Comparison of ENCODE assay signal across 8 cellular contexts in genomic region chr22:18024956-18025720, GRCh38. TPM values are rescaled to one million over a fixed set of nuclear protein-coding genes. Genes with fewer than 3 reads are reported as not detected.
A peak's percentile ranks its signal among the peaks of the same experiment; 100 is the strongest.
DNase-seq lines count a peak whose midpoint lies in the region; ATAC-seq and TF ChIP-seq lines count a peak whose summit lies in the region.

No MANE protein-coding gene starts in this region.

- CTCF ChIA-PET in activated CD8-positive, alpha-beta T cell treated with anti-CD3 and anti-CD28 coated beads for 36 hours (lab: Charles Lee), result interaction anchor here (0.7 to 4.7 kb wide), 13 partner anchors 15 to 289 kb away, joined by 3 to 31 read pairs (median 3); no protein-coding TSS in a partner anchor

- H3K9me3 ChIP-seq in iPS-15b (ENCODE audit: control insufficient read depth, insufficient read depth, low read length) (no peaks in the 10 kb centered on the region), stomach (no peaks in the 10 kb centered on the region)

- H3K36me3 ChIP-seq in iPS-15b (ENCODE audit: control insufficient read depth, insufficient read depth, low read length) (no peaks in the 10 kb centered on the region), stomach (no peaks in the 10 kb centered on the region)

- H3K36me3 Mint-ChIP-seq in T-helper 1 cell treated with Interleukin-12 subunit alpha and Interleukin-12 subunit beta and Interleukin-4 antibody, amounts not matched to agents 30 μg/mL and 1 μg/mL, for 36 hours (ENCODE audit: low read depth), result no peaks in the 10 kb centered on the region
- no peaks in the 10 kb centered on the region for H3K36me3 Mint-ChIP-seq in activated CD8-positive, alpha-beta T cell treated with anti-CD3 and anti-CD28 coated beads for 36 hours (ENCODE audit: low read depth)

- peaks cover 37% of the 10 kb centered on the region for H3K27me3 ChIP-seq in iPS-15b (ENCODE audit: control insufficient read depth, insufficient read depth, low read length)
- H3K27me3 ChIP-seq in stomach, result peaks cover 0 to 26% (median 0%) of the 10 kb centered on the region in 3 donors

- H3K9me3 Mint-ChIP-seq in T-helper 1 cell treated with Interleukin-12 subunit alpha and Interleukin-12 subunit beta and Interleukin-4 antibody, amounts not matched to agents 30 μg/mL and 1 μg/mL, for 36 hours, result no peaks in the 10 kb centered on the region
- H3K9me3 Mint-ChIP-seq in activated CD8-positive, alpha-beta T cell treated with anti-CD3 and anti-CD28 coated beads for 36 hours, result no peaks in the 10 kb centered on the region

- no peak for TF ChIP-seq POLR2A in stomach (IDR thresholded peaks at IDR 0.05)

- no peak for TF ChIP-seq EP300 in stomach (IDR thresholded peaks at IDR 0.05)

- ATAC-seq in activated CD8-positive, alpha-beta T cell treated with anti-CD3 and anti-CD28 coated beads for 36 hours, result no peak
- ATAC-seq in GM21619 (IDR thresholded peaks at IDR 0.05; ENCODE audit: unreplicated experiment) (no peak), HG03342 (IDR thresholded peaks at IDR 0.05; ENCODE audit: unreplicated experiment) (no peak)

- peak overlapping the region; percentile 88 for H3K4me3 Mint-ChIP-seq in T-helper 1 cell treated with Interleukin-12 subunit alpha and Interleukin-12 subunit beta and Interleukin-4 antibody, amounts not matched to agents 30 μg/mL and 1 μg/mL, for 36 hours
- peak overlapping the region; percentile 66 for H3K4me3 Mint-ChIP-seq in activated CD8-positive, alpha-beta T cell treated with anti-CD3 and anti-CD28 coated beads for 36 hours

- WGBS in stomach, 5 donors, result 38 to 47% (median 47%) methylated on average over 21 of the region's 21 CpGs

- peak overlapping the region; percentile 75 for H3K4me3 ChIP-seq in iPS-15b (ENCODE audit: low read depth, low read length)
- H3K4me3 ChIP-seq in stomach, result peak overlapping the region; percentile 59 to 82 (median 68)

- peaks cover 79% of the 10 kb centered on the region for H3K27me3 Mint-ChIP-seq in T-helper 1 cell treated with Interleukin-12 subunit alpha and Interleukin-12 subunit beta and Interleukin-4 antibody, amounts not matched to agents 30 μg/mL and 1 μg/mL, for 36 hours (ENCODE audit: low read depth)
- peaks cover 39% of the 10 kb centered on the region for H3K27me3 Mint-ChIP-seq in activated CD8-positive, alpha-beta T cell treated with anti-CD3 and anti-CD28 coated beads for 36 hours

- DNase-seq in T-helper 1 cell (no peak), stomach (no peak), SHP77 treated with DMSO at 0.1 percent for 48 hours (lab: John Stamatoyannopoulos, UW) (no peak)
- no peak for DNase-seq in activated CD8-positive, alpha-beta T cell treated with anti-CD3 and anti-CD28 coated beads for 36 hours

- H3K4me1 ChIP-seq in iPS-15b (ENCODE audit: control insufficient read depth, insufficient read depth, low read length), result no peaks in the 10 kb centered on the region
- peaks cover 8 to 28% (median 26%) of the 10 kb centered on the region in 4 donors for H3K4me1 ChIP-seq in stomach

- peaks cover 8% of the 10 kb centered on the region for H3K4me1 Mint-ChIP-seq in T-helper 1 cell treated with Interleukin-12 subunit alpha and Interleukin-12 subunit beta and Interleukin-4 antibody, amounts not matched to agents 30 μg/mL and 1 μg/mL, for 36 hours (ENCODE audit: low read depth)
- H3K4me1 Mint-ChIP-seq in activated CD8-positive, alpha-beta T cell treated with anti-CD3 and anti-CD28 coated beads for 36 hours (ENCODE audit: low read depth), result peaks cover 6% of the 10 kb centered on the region

- peak overlapping the region in 4 of 5 donors; percentile 65 to 87 (median 72) for H3K27ac ChIP-seq in stomach

- intact Hi-C loops in activated CD8-positive, alpha-beta T cell treated with anti-CD3 and anti-CD28 coated beads for 36 hours (cut with micrococcal nuclease), result loop anchor here (10.0 kb wide), 1 partner anchor 190 kb away; no protein-coding TSS in a partner anchor
- intact Hi-C loops in stomach (cut with DNase I; ENCODE audit: low total_unique reads), result no loop called here

- no peak for TF ChIP-seq CTCF in activated CD8-positive, alpha-beta T cell treated with anti-CD3 and anti-CD28 coated beads for 36 hours (IDR thresholded peaks at IDR 0.05)
- TF ChIP-seq CTCF in stomach (IDR thresholded peaks at IDR 0.05), result no peak

- H3K9ac ChIP-seq in iPS-15b (ENCODE audit: low read depth, low read length), result no peak overlapping the region

- POLR2A ChIA-PET in activated CD8-positive, alpha-beta T cell treated with anti-CD3 and anti-CD28 coated beads for 36 hours (lab: Charles Lee), result no interaction called here

- H3K27ac Mint-ChIP-seq in T-helper 1 cell treated with Interleukin-12 subunit alpha and Interleukin-12 subunit beta and Interleukin-4 antibody, amounts not matched to agents 30 μg/mL and 1 μg/mL, for 36 hours, result no peak overlapping the region
- H3K27ac Mint-ChIP-seq in activated CD8-positive, alpha-beta T cell treated with anti-CD3 and anti-CD28 coated beads for 36 hours, result no peak overlapping the region

RNA-seq across cellular contexts. Expression of gene MICAL3, which starts 0.8 kb away (rescaled TPM):
- total RNA-seq in activated CD8-positive, alpha-beta T cell treated with anti-CD3 and anti-CD28 coated beads for 36 hours, result 10 to 100 TPM; 31.6 to 32.4 TPM
- total RNA-seq in stomach, result 100 to 1,000 TPM in 1 of 5 donors, 10 to 100 TPM in 4; 17.5 to 130 (median 37.3) TPM
- polyA plus RNA-seq in stomach, result 1 to 10 TPM; 3.5 to 5.1 (median 4.9) TPM

RNA-seq across cellular contexts. Expression of gene PEX26, which starts 52.7 kb away (rescaled TPM):
- total RNA-seq in activated CD8-positive, alpha-beta T cell treated with anti-CD3 and anti-CD28 coated beads for 36 hours, result 10 to 100 TPM; 57.8 to 59.7 TPM
- 100 to 1,000 TPM in 1 of 5 donors, 10 to 100 TPM in 4; 11.7 to 564 (median 17.9) TPM for total RNA-seq in stomach
- polyA plus RNA-seq in stomach, result 10 to 100 TPM in 2 of 3 donors, 1 to 10 TPM in 1; 6.7 to 20.5 (median 12.7) TPM
